In the genomic region with DNA sequence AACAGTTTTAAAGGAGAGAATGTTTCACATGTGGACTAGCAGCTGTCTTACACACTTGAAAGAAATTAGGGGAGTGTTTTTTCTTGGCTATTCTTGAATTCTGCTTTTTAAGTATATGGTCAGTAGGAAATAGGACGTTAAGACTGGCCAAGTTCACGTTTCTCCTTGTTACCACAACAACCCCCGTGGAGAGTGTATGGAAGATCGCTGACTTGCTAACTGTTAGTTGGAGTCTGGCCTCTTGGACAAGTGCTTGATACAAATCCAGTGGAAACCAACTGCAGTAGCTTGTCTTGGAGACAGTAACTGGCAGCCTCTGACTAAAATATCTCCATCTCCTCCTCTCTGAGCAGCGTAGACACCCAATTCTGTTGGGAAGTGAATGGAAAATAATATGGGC, we compare ENCODE assay signal across 8 cellular contexts. TPM values are rescaled to one million over a fixed set of nuclear protein-coding genes. Genes with fewer than 3 reads are reported as not detected.
DNase-seq lines count a peak whose midpoint lies in the region; ATAC-seq and TF ChIP-seq lines count a peak whose summit lies in the region.

No MANE protein-coding gene starts in this region.

- H3K36me3 ChIP-seq in SK-N-SH (replicated peaks in 1 of 2; ENCODE audit: control insufficient read depth in 1 of 2, insufficient read depth in 2 of 2, low read length in 1 of 2) (no peaks in the 10 kb centered on the region), suprapubic skin (no peaks in the 10 kb centered on the region)

- peak overlapping the region; percentile 60 to 76; a peak in 3 of 4 replicates for H3K4me3 ChIP-seq in SK-N-SH (ENCODE audit: low read depth in 2 of 2, low read length in 1 of 2)
- H3K4me3 ChIP-seq in suprapubic skin, result peak overlapping the region; percentile 65

- 45% methylated on average over 5 of the region's 5 CpGs for WGBS in SK-N-SH (ENCODE audit: low lambda C conversion rate)
- 10% methylated on average over 5 of the region's 5 CpGs for WGBS in suprapubic skin

- TF ChIP-seq EP300 in SK-N-SH (IDR thresholded peaks at IDR 0.05; ENCODE audit: borderline replicate concordance in 1 of 2, low read depth in 1 of 2, low read length in 1 of 2) (no peak), suprapubic skin (IDR thresholded peaks at IDR 0.05) (no peak)

- no peaks in the 10 kb centered on the region for H3K9me2 ChIP-seq in SK-N-SH

- POLR2A ChIA-PET in SK-N-SH (lab: Yijun Ruan, JAX), result interaction anchor here (1.2 to 2.9 kb wide), 2 partner anchors 28 to 191 kb away, joined by 3 to 14 read pairs; no protein-coding TSS in a partner anchor

- no peaks in the 10 kb centered on the region for H3K9me3 Mint-ChIP-seq in activated naive CD8-positive, alpha-beta T cell treated with anti-CD3 and anti-CD28 coated beads, Interleukin-2, amount 50 U/mL, for 24 hours

- peak overlapping the region; percentile 38; the same call in 1 of the 2 replicates for H3K9ac ChIP-seq in SK-N-SH

- peaks cover 53% of the 10 kb centered on the region for H3K4me1 Mint-ChIP-seq in activated naive CD8-positive, alpha-beta T cell treated with anti-CD3 and anti-CD28 coated beads, Interleukin-2, amount 50 U/mL, for 24 hours

- H3K4me2 ChIP-seq in SK-N-SH, result peak overlapping the region; percentile 82

- peak overlapping the region; percentile 85 for H3K4me3 Mint-ChIP-seq in activated naive CD8-positive, alpha-beta T cell treated with anti-CD3 and anti-CD28 coated beads, Interleukin-2, amount 50 U/mL, for 24 hours

- peak overlapping the region; percentile 80 to 91 for H3K27ac ChIP-seq in SK-N-SH (ENCODE audit: low read depth in 2 of 2, low read length in 1 of 2)
- peak overlapping the region; percentile 66 for H3K27ac ChIP-seq in layer of hippocampus (ENCODE audit: low read depth, low read length)
- peak overlapping the region; percentile 92 for H3K27ac ChIP-seq in suprapubic skin

- no peak overlapping the region for H3K27ac Mint-ChIP-seq in activated naive CD8-positive, alpha-beta T cell treated with anti-CD3 and anti-CD28 coated beads, Interleukin-2, amount 50 U/mL, for 24 hours

- TF ChIP-seq RAD21 in SK-N-SH (IDR thresholded peaks at IDR 0.05; ENCODE audit: low read length), result no peak

- no peak for TF ChIP-seq POLR2A in suprapubic skin (IDR thresholded peaks at IDR 0.05)

- TF ChIP-seq CTCF in SK-N-SH (IDR thresholded peaks at IDR 0.05) (no peak), suprapubic skin (IDR thresholded peaks at IDR 0.05) (no peak)

- ATAC-seq in SK-N-SH treated with all-trans-retinoic acid at 6 μM for 48 hours (no peak), GM19467 (IDR thresholded peaks at IDR 0.05; ENCODE audit: unreplicated experiment) (no peak), esophagus mucosa (no peak)
- no peak for ATAC-seq in activated naive CD8-positive, alpha-beta T cell treated with anti-CD3 and anti-CD28 coated beads, Interleukin-2, amount 50 U/mL, for 24 hours

- H2AFZ ChIP-seq in SK-N-SH (ENCODE audit: low read depth), result peak overlapping the region; percentile 86

- CTCF ChIA-PET in SK-N-SH (lab: Yijun Ruan, JAX), result interaction anchor here (0.7 to 4.6 kb wide), 9 partner anchors 10 to 1110 kb away, joined by 3 to 43 read pairs (median 3); no protein-coding TSS in a partner anchor

- no peaks in the 10 kb centered on the region for H3K9me3 ChIP-seq in SK-N-SH
- H3K9me3 ChIP-seq in suprapubic skin, result no peaks in the 10 kb centered on the region

- DNase-seq in SK-N-SH (no peak), suprapubic skin (ENCODE audit: low spot score in 2 of 2) (no peak), HK-2 (ENCODE audit: unreplicated experiment) (no peak)
- DNase-seq in activated naive CD8-positive, alpha-beta T cell treated with anti-CD3 and anti-CD28 coated beads, Interleukin-2, amount 50 U/mL, for 24 hours, result no peak

- peaks cover under 1% of the 10 kb centered on the region; the same call in 1 of the 2 replicates for H3K79me2 ChIP-seq in SK-N-SH (ENCODE audit: insufficient read depth)

- peaks cover 24% of the 10 kb centered on the region for H3K27me3 Mint-ChIP-seq in activated naive CD8-positive, alpha-beta T cell treated with anti-CD3 and anti-CD28 coated beads, Interleukin-2, amount 50 U/mL, for 24 hours

- no peaks in the 10 kb centered on the region for H3K36me3 Mint-ChIP-seq in activated naive CD8-positive, alpha-beta T cell treated with anti-CD3 and anti-CD28 coated beads, Interleukin-2, amount 50 U/mL, for 24 hours (ENCODE audit: low read depth)

- no peaks in the 10 kb centered on the region for H4K20me1 ChIP-seq in SK-N-SH (ENCODE audit: insufficient read depth)

- H3K27me3 ChIP-seq in SK-N-SH (ENCODE audit: insufficient read depth) (no peaks in the 10 kb centered on the region), layer of hippocampus (ENCODE audit: control insufficient read depth, insufficient read depth, low read length) (no peaks in the 10 kb centered on the region), suprapubic skin (no peaks in the 10 kb centered on the region)

- peaks cover 34% of the 10 kb centered on the region for H3F3A ChIP-seq in SK-N-SH (replicated peaks; ENCODE audit: insufficient read depth)

- H3K4me1 ChIP-seq in SK-N-SH (ENCODE audit: control insufficient read depth in 1 of 2, insufficient read depth in 2 of 2, low read depth in 1 of 2, low read length in 1 of 2) (peaks cover 31 to 33% of the 10 kb centered on the region in 2 experiments), suprapubic skin (peaks cover 48% of the 10 kb centered on the region)

TF ChIP-seq in SK-N-SH, 30 proteins besides CTCF, POLR2A, EP300 and RAD21:
- TF ChIP-seq JUND (IDR thresholded peaks at IDR 0.05), result no peak

TF ChIP-seq in SK-N-SH treated with all-trans-retinoic acid at 6 μM for 48 hours, 23 proteins besides CTCF, POLR2A, EP300 and RAD21:
- no peak for TF ChIP-seq CSDC2 (CRISPR knock-in tag; IDR thresholded peaks at IDR 0.05)
- TF ChIP-seq RARB (CRISPR knock-in tag; IDR thresholded peaks at IDR 0.05), result no peak
- TF ChIP-seq ZNF8 (CRISPR knock-in tag; IDR thresholded peaks at IDR 0.05), result no peak
- TF ChIP-seq OSR1 (CRISPR knock-in tag; IDR thresholded peaks at IDR 0.05), result no peak
- TF ChIP-seq ZFP30 (CRISPR knock-in tag; IDR thresholded peaks at IDR 0.05), result no peak
- TF ChIP-seq ZNF70 (CRISPR knock-in tag; IDR thresholded peaks at IDR 0.05), result no peak
- TF ChIP-seq ZNF565 (CRISPR knock-in tag; conservative IDR thresholded peaks at IDR 0.05; ENCODE audit: low read depth), result no peak
- no peak for TF ChIP-seq PATZ1 (CRISPR knock-in tag; IDR thresholded peaks at IDR 0.05; ENCODE audit: borderline replicate concordance)
- TF ChIP-seq ZFP3 (CRISPR knock-in tag; IDR thresholded peaks at IDR 0.05), result no peak
- TF ChIP-seq PPARA (CRISPR knock-in tag; IDR thresholded peaks at IDR 0.05; ENCODE audit: borderline replicate concordance), result no peak
- TF ChIP-seq ISL1 (CRISPR knock-in tag; IDR thresholded peaks at IDR 0.05), result no peak
- TF ChIP-seq, protein P1, sequence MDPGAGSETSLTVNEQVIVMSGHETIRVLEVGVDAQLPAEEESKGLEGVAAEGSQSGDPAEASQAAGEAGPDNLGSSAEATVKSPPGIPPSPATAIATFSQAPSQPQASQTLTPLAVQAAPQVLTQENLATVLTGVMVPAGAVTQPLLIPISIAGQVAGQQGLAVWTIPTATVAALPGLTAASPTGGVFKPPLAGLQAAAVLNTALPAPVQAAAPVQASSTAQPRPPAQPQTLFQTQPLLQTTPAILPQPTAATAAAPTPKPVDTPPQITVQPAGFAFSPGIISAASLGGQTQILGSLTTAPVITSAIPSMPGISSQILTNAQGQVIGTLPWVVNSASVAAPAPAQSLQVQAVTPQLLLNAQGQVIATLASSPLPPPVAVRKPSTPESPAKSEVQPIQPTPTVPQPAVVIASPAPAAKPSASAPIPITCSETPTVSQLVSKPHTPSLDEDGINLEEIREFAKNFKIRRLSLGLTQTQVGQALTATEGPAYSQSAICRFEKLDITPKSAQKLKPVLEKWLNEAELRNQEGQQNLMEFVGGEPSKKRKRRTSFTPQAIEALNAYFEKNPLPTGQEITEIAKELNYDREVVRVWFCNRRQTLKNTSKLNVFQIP (CRISPR knock-in tag; IDR thresholded peaks at IDR 0.05; ENCODE audit: borderline replicate concordance, low read depth), result no peak
TF ChIP-seq in SK-N-SH treated with all-trans-retinoic acid at 6 μM for 48 hours: peak in this region for 0.

RNA-seq across cellular contexts. Expression of gene NFIA, which starts 3.8 kb away (rescaled TPM):
- polyA plus RNA-seq in SK-N-SH (2012; rRNA removed), result 3.3 and 4.1 TPM in 2 replicates
- polyA plus RNA-seq in SK-N-SH (2012; cell fraction: cytosol; rRNA removed), result 2.1 and 2.7 TPM in 2 replicates
- polyA plus RNA-seq in SK-N-SH (2012; cell fraction: nucleus; rRNA removed), result 1.6 and 3.1 TPM in 2 replicates
- total RNA-seq in suprapubic skin, result 10 to 100 TPM; 30.1 to 54.2 (median 48.2) TPM
- 47.5 TPM for total RNA-seq in esophagus mucosa
